Comparison of ENCODE assay signal across 24 cellular contexts in genomic region chr1:238592586-238592985, GRCh38.
"Had no signal": no experiment of that assay in that cellular context is flagged by ENCODE, and none has a peak within 500 bp of the region (broad histone marks: within the 10 kb centered on the region; RNA-seq: fewer than 3 reads in every experiment).

No MANE protein-coding gene starts in this region.

- DNase-seq: activated CD4-positive, alpha-beta T cell treated with anti-CD3 and anti-CD28 coated beads for 4 hours; activated CD4-positive, alpha-beta T cell treated with anti-CD3 and anti-CD28 coated beads, Interleukin-2, amount 50 U/mL, for 48 hours; activated CD8-positive, alpha-beta memory T cell treated with anti-CD3 and anti-CD28 coated beads for 24 hours; activated effector memory CD4-positive, alpha-beta T cell treated with Interleukin-2 at 50 U/mL for 16 hours; activated naive CD4-positive, alpha-beta T cell treated with Interleukin-2 at 50 U/mL for 16 hours; activated naive CD8-positive, alpha-beta T cell treated with anti-CD3 and anti-CD28 coated beads for 36 hours; adrenal gland; aorta; body of pancreas; effector memory CD4-positive, alpha-beta T cell; foreskin melanocyte; heart right ventricle; left cardiac atrium; midbrain; naive thymus-derived CD4-positive, alpha-beta T cell; posterior cingulate gyrus; right lobe of liver; stimulated activated CD4-positive, alpha-beta T cell treated with anti-CD3 and anti-CD28 coated beads, Interleukin-2, amount 100 ng/mL, for 48 hours; stimulated activated naive CD8-positive, alpha-beta T cell treated with anti-CD3 and anti-CD28 coated beads, Interleukin-15, Interleukin-2, amounts not matched to agents 100 U/mL and 50 U/mL, for 24 hours; testis; trophoblast cell; uterus had no signal

- H3K36me3 ChIP-seq: adrenal gland, heart right ventricle, right lobe of liver, uterus had no signal

- ATAC-seq: body of pancreas; esophagus mucosa; heart right ventricle; left cardiac atrium; naive thymus-derived CD4-positive, alpha-beta T cell; right lobe of liver; stimulated activated naive CD8-positive, alpha-beta T cell treated with anti-CD3 and anti-CD28 coated beads, Interleukin-15, Interleukin-2, amounts not matched to agents 100 U/mL and 50 U/mL, for 24 hours had no signal

- FAIRE-seq: colon had no signal

- H3K9me3 ChIP-seq: body of pancreas, heart right ventricle, right lobe of liver, testis, uterus had no signal

- H3K4me1 ChIP-seq: adrenal gland, body of pancreas, heart right ventricle, right lobe of liver, testis, uterus had no signal

- H3K27ac ChIP-seq: adrenal gland, body of pancreas, heart right ventricle, right lobe of liver, testis, uterus had no signal

- H3K27me3 ChIP-seq: adrenal gland, body of pancreas, heart right ventricle, right lobe of liver, testis, uterus had no signal

- H3K4me3 ChIP-seq: adrenal gland, body of pancreas, heart right ventricle, right lobe of liver, testis, uterus had no signal
